Comparison of ENCODE assay signal across 25 cellular contexts in genomic region chr3:123527046-123527445, GRCh38.
"Had no signal": no experiment of that assay in that cellular context is flagged by ENCODE, and none has a peak within 500 bp of the region (broad histone marks: within the 10 kb centered on the region; RNA-seq: fewer than 3 reads in every experiment).

No MANE protein-coding gene starts in this region.

- DNase-seq: activated CD4-positive, alpha-beta T cell treated with anti-CD3 and anti-CD28 coated beads for 48 hours; activated CD4-positive, alpha-beta T cell treated with anti-CD3 and anti-CD28 coated beads, Interleukin-2, amount 50 U/mL, for 4 hours; activated CD4-positive, CD25-positive, alpha-beta regulatory T cell treated with anti-CD3 and anti-CD28 coated beads, Interleukin-2, amount 50 U/mL, for 72 hours; activated CD8-positive, alpha-beta memory T cell treated with anti-CD3 and anti-CD28 coated beads, Interleukin-2, amount 50 U/mL, for 48 hours; activated CD8-positive, alpha-beta T cell treated with anti-CD3 and anti-CD28 coated beads, Interleukin-2, amount 10 ng/mL, durations not matched to agents 7 days and 5 days; activated effector memory CD4-positive, alpha-beta T cell treated with anti-CD3 and anti-CD28 coated beads, Interleukin-2, amount 50 U/mL, for 16 hours; activated naive CD4-positive, alpha-beta T cell treated with Interleukin-2 at 50 U/mL for 16 hours; activated T-cell treated with anti-CD3 and anti-CD28 coated beads, Interleukin-2, amount 50 U/mL, for 1 hour; brain microvascular endothelial cell; cerebellar nuclear complex; NCI-H1092 treated with DMSO at 0.1 percent for 48 hours; NCI-H1417 treated with DMSO at 0.1 percent for 48 hours; NCI-H1694 treated with DMSO at 0.1 percent for 48 hours; NCI-H2029 treated with DMSO at 0.1 percent for 48 hours; NCI-H345; NCI-H510A treated with DMSO at 0.1 percent for 48 hours; PC-3; SHP77 treated with DMSO at 0.1 percent for 48 hours; T-helper 17 cell; T-helper 9 cell had no signal

- ATAC-seq: activated CD8-positive, alpha-beta T cell treated with anti-CD3 and anti-CD28 coated beads, Interleukin-2, amount 10 ng/mL, durations not matched to agents 7 days and 5 days; activated naive CD4-positive, alpha-beta T cell treated with anti-CD3 and anti-CD28 coated beads, Interleukin-2, amount 50 U/mL, for 72 hours; PC-3; T-helper 17 cell; WTC11 had no signal

- H3K36me3 ChIP-seq: cardiac muscle cell had no signal

- H3K36me3 Mint-ChIP-seq: WTC11 had no signal

- H3K4me1 Mint-ChIP-seq: WTC11 had no signal

- H3K27me3 Mint-ChIP-seq: T-helper 17 cell had no signal

- H3K27me3 ChIP-seq: brain microvascular endothelial cell, cardiac muscle cell had no signal

- H3K27ac ChIP-seq: brain microvascular endothelial cell, cardiac muscle cell had no signal

- H3K9me3 Mint-ChIP-seq: activated naive CD4-positive, alpha-beta T cell treated with anti-CD3 and anti-CD28 coated beads, Interleukin-2, amount 50 U/mL, for 72 hours; WTC11 had no signal

- FAIRE-seq: colon, RCC 7860 had no signal

- H3K4me3 ChIP-seq: cardiac muscle cell had no signal

- H3K4me3 Mint-ChIP-seq: activated CD8-positive, alpha-beta T cell treated with anti-CD3 and anti-CD28 coated beads, Interleukin-2, amount 10 ng/mL, durations not matched to agents 7 days and 5 days; T-helper 17 cell; WTC11 had no signal

- H3K27ac Mint-ChIP-seq: activated CD8-positive, alpha-beta T cell treated with anti-CD3 and anti-CD28 coated beads, Interleukin-2, amount 10 ng/mL, durations not matched to agents 7 days and 5 days; activated naive CD4-positive, alpha-beta T cell treated with anti-CD3 and anti-CD28 coated beads, Interleukin-2, amount 50 U/mL, for 72 hours; T-helper 17 cell had no signal
